In genomic region chr7:51551070-51551469, GRCh38 we compare ENCODE assay signal across 21 cellular contexts.
DNase-seq lines count a peak whose midpoint lies in the region; ATAC-seq, FAIRE-seq and TF ChIP-seq lines count a peak whose summit lies in the region.
"Had no signal": no experiment of that assay in that cellular context is flagged by ENCODE, and none has a peak within 500 bp of the region (broad histone marks: within the 10 kb centered on the region; RNA-seq: fewer than 3 reads in every experiment).

No MANE protein-coding gene starts in this region.

- H3K9me3 ChIP-seq in WERI-Rb-1 (ENCODE audit: severe bottlenecking): peaks cover 18% of the 10 kb centered on the region
- peaks cover 3 to 4% of the 10 kb centered on the region in 2 donors for H3K9me3 ChIP-seq in kidney (ENCODE audit: control insufficient read depth in 1 of 2, low read length in 2 of 2)
- no peaks in the 10 kb centered on the region for H3K9me3 ChIP-seq in HepG2 (ENCODE audit: low read length)
- H3K9me3 ChIP-seq in left ventricle myocardium inferior (replicated peaks): peaks cover 44% of the 10 kb centered on the region
- H3K9me3 ChIP-seq: A549, Caco-2 had no signal

- H3K36me3 ChIP-seq in WERI-Rb-1: no peaks in the 10 kb centered on the region
- H3K36me3 ChIP-seq in kidney (ENCODE audit: control insufficient read depth in 1 of 2, insufficient read depth in 2 of 2, low read length in 2 of 2): no peaks in the 10 kb centered on the region
- H3K36me3 ChIP-seq in HepG2 (replicated peaks in 1 of 2; ENCODE audit: control insufficient read depth in 1 of 2, insufficient read depth in 2 of 2, low read length in 2 of 2): no peaks in the 10 kb centered on the region
- H3K36me3 ChIP-seq in left ventricle myocardium inferior: no peaks in the 10 kb centered on the region
- H3K36me3 ChIP-seq: BLaER1 treated with 17β-estradiol and CSF1 and Interleukin-3, amounts not matched to agents 10 nM and 100 nM had no signal

- no peak for TF ChIP-seq RAD21 in HepG2 (CRISPR knock-in tag; IDR thresholded peaks at IDR 0.05)

- no peak for FAIRE-seq in kidney (lab: Jason Lieb, UNC)
- FAIRE-seq in HepG2 (lab: Jason Lieb, UNC): no peak
- FAIRE-seq: A549, G401.6, GM12891, GM19239 had no signal

- TF ChIP-seq EP300 in HepG2 (IDR thresholded peaks at IDR 0.05; ENCODE audit: low read depth in 2 of 2, low read length in 2 of 2) (no peak), HepG2 (CRISPR knock-in tag; IDR thresholded peaks at IDR 0.05; ENCODE audit: borderline replicate concordance) (no peak)

- POLR2A ChIA-PET in HepG2 (lab: Yijun Ruan, JAX): no interaction called here

- WGBS in HepG2 (ENCODE audit: low lambda C conversion rate): 0% methylated on average over 1 of the region's 4 CpGs

- H3K4me1 ChIP-seq in kidney (ENCODE audit: control insufficient read depth in 1 of 2, insufficient read depth in 1 of 2, low read depth in 1 of 2, low read length in 2 of 2) (no peaks in the 10 kb centered on the region), HepG2 (ENCODE audit: insufficient read depth, low read length) (no peaks in the 10 kb centered on the region), left ventricle myocardium inferior (no peaks in the 10 kb centered on the region)
- H3K4me1 ChIP-seq: A549; BLaER1 treated with 17β-estradiol and CSF1 and Interleukin-3, amounts not matched to agents 10 nM and 100 nM; Caco-2 had no signal

- peak overlapping the region; percentile 80 for H3K27ac ChIP-seq in WERI-Rb-1
- no peak overlapping the region for H3K27ac ChIP-seq in kidney (ENCODE audit: low read depth in 2 of 2, low read length in 2 of 2)
- no peak overlapping the region for H3K27ac ChIP-seq in HepG2 (ENCODE audit: extremely low read length, insufficient read depth, low read length)
- H3K27ac ChIP-seq in left ventricle myocardium inferior (replicated peaks): no peak overlapping the region
- H3K27ac ChIP-seq: 22Rv1; A549; BLaER1 treated with 17β-estradiol and CSF1 and Interleukin-3, amounts not matched to agents 10 nM and 100 nM; C4-2B had no signal

- in situ Hi-C loops in HepG2 (cut with HindIII; ENCODE audit: extremely low pct_ligation_motif_present, low pct_unique_long_range_greater_than_20kb): no loop called here

- DNase-seq in D341Med (ENCODE audit: low spot score) (peak; percentile 64), NCI-H524 (lab: John Stamatoyannopoulos, UW) (peak; percentile 88 to 97), WERI-Rb-1 (no peak), kidney (peak; percentile 22), NK-92 (lab: John Stamatoyannopoulos, UW; ENCODE audit: unreplicated experiment) (no peak), HepG2 (ENCODE audit: low spot score) (no peak), left ventricle myocardium inferior (no peak)
- DNase-seq: AML-193; Caco-2; Calu3; CD4-positive, alpha-beta T cell; CD8-positive, alpha-beta T cell; DMS79 treated with DMSO at 0.1 percent for 48 hours; GF-D8 had no signal

- no peak overlapping the region for H2AFZ ChIP-seq in HepG2 (ENCODE audit: low read length)

- intact Hi-C loops in kidney (cut with DNase I): no loop called here
- intact Hi-C loops in HepG2 (cut with micrococcal nuclease; ENCODE audit: unreplicated experiment): no loop called here
- intact Hi-C loops in left ventricle myocardium inferior (cut with micrococcal nuclease): no loop called here

- no peak overlapping the region for H3K4me3 ChIP-seq in WERI-Rb-1 (ENCODE audit: low read depth, low read length)
- H3K4me3 ChIP-seq in kidney (ENCODE audit: low read length in 2 of 2): no peak overlapping the region
- no peak overlapping the region for H3K4me3 ChIP-seq in HepG2 (replicated peaks in 1 of 3; ENCODE audit: insufficient read depth in 1 of 3, low read depth in 2 of 3, low read length in 3 of 3)
- H3K4me3 ChIP-seq in left ventricle myocardium inferior: no peak overlapping the region
- H3K4me3 ChIP-seq: A549; BLaER1 treated with 17β-estradiol and CSF1 and Interleukin-3, amounts not matched to agents 10 nM and 100 nM had no signal

- ATAC-seq in HepG2: no peak
- ATAC-seq: A549; CD8-positive, alpha-beta T cell had no signal

- no TSS peak for BruUV-seq in HepG2 (replicated peaks; lab: Mats Ljungman, UMichigan)

- no peaks in the 10 kb centered on the region for H3K79me2 ChIP-seq in HepG2 (ENCODE audit: insufficient read depth, low read length)

- H4K20me1 ChIP-seq in HepG2 (ENCODE audit: insufficient read depth, low read length): no peaks in the 10 kb centered on the region
- H4K20me1 ChIP-seq: BLaER1 treated with 17β-estradiol and CSF1 and Interleukin-3, amounts not matched to agents 10 nM and 100 nM had no signal

- H3K27me3 ChIP-seq in WERI-Rb-1 (ENCODE audit: insufficient read depth, low read depth, severe bottlenecking) (no peaks in the 10 kb centered on the region), HepG2 (ENCODE audit: control insufficient read depth in 1 of 2, insufficient read depth in 2 of 2, low read length in 2 of 2) (no peaks in the 10 kb centered on the region), left ventricle myocardium inferior (ENCODE audit: low read depth) (no peaks in the 10 kb centered on the region)
- H3K27me3 ChIP-seq: BLaER1 treated with 17β-estradiol and CSF1 and Interleukin-3, amounts not matched to agents 10 nM and 100 nM had no signal

- TF ChIP-seq POLR2A in HepG2 (IDR thresholded peaks at IDR 0.05; ENCODE audit: insufficient read depth in 1 of 2, low read depth in 2 of 2, low read length in 2 of 2): no peak

- TF ChIP-seq CTCF in WERI-Rb-1 (IDR thresholded peaks at IDR 0.05; ENCODE audit: low read depth, low read length) (0 out of 2 replicates have a peak, but pooled peaks have one; percentile 16), kidney (IDR thresholded peaks at IDR 0.05; ENCODE audit: borderline replicate concordance, extremely low read depth, insufficient read depth) (no peak), HepG2 (CRISPR knock-in tag; IDR thresholded peaks at IDR 0.05) (no peak), left ventricle myocardium inferior (IDR thresholded peaks at IDR 0.05; ENCODE audit: borderline replicate concordance) (no peak)

- H3K4me2 ChIP-seq in HepG2 (ENCODE audit: low read depth, low read length): no peak overlapping the region
- H3K4me2 ChIP-seq: A549; BLaER1 treated with 17β-estradiol and CSF1 and Interleukin-3, amounts not matched to agents 10 nM and 100 nM had no signal

- H3K9ac ChIP-seq in kidney (ENCODE audit: low read length in 2 of 2) (no peak overlapping the region), HepG2 (ENCODE audit: insufficient read depth, low read depth, low read length) (no peak overlapping the region)
- H3K9ac ChIP-seq: BLaER1 treated with 17β-estradiol and CSF1 and Interleukin-3, amounts not matched to agents 10 nM and 100 nM had no signal

- CTCF ChIA-PET in HepG2 (lab: Yijun Ruan, JAX; ENCODE audit: low intra/inter-chr PET ratio, low total read pairs): no interaction called here

TF ChIP-seq in HepG2, 621 proteins besides CTCF, POLR2A, EP300 and RAD21:
- TF ChIP-seq HNRNPH1 (optimal IDR thresholded peaks at IDR 0.05; ENCODE audit: low read depth, low read length) (no peak), IRF1 (CRISPR knock-in tag; IDR thresholded peaks at IDR 0.05; ENCODE audit: low read depth) (no peak), ATF7 (IDR thresholded peaks at IDR 0.05) (no peak), ATF7 (CRISPR knock-in tag; IDR thresholded peaks at IDR 0.05) (no peak), MLX (CRISPR knock-in tag; IDR thresholded peaks at IDR 0.05) (no peak)

Comparison
In these comparisons a context has a peak if more than half of its experiments do, and no peak if none do; other contexts are left out.
1. DNase-seq: peak in D341Med (single experiment), NCI-H524 (2 of 2) and kidney (single experiment); none in WERI-Rb-1 (single experiment), NK-92 (single experiment), HepG2 (single experiment) and left ventricle myocardium inferior (single experiment).